In the genomic region with DNA sequence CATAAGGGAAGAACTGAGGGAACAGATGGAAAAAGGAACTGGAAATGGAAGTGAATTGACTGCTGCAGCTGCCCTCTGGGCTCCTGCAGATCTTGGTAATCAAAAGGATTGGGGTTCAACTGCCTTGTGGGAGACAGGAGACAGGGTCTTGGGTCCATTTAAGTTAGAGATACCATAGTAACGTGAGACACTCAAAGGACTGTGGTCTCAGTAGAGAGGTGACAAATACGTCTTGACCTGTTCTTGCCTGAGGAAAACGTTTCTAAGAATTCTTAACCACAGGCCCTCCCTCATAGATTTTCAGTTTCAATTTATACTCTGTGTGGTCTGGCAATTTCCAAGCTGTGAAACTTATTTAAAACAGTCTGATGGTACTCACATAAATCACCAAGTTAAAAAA, we compare ENCODE assay signal across 8 cellular contexts.
A peak's percentile ranks its signal among the peaks of the same experiment; 100 is the strongest.
DNase-seq lines count a peak whose midpoint lies in the region; ATAC-seq lines count a peak whose summit lies in the region.

No MANE protein-coding gene starts in this region.

- peaks cover 4% of the 10 kb centered on the region for H3K9me3 Mint-ChIP-seq in activated T-helper 17 cell treated with anti-CD3 and anti-CD28 coated beads, Interleukin-2, amount 50 U/mL, for 72 hours

- no peaks in the 10 kb centered on the region for H3K27me3 ChIP-seq in BLaER1 treated with 17β-estradiol and CSF1 and Interleukin-3, amounts not matched to agents 10 nM and 100 nM
- H3K27me3 ChIP-seq in HAP-1 (ENCODE audit: low read depth), result no peaks in the 10 kb centered on the region

- ATAC-seq in GM19372 (IDR thresholded peaks at IDR 0.05; ENCODE audit: low read depth, unreplicated experiment) (peak; percentile 99), HG03342 (IDR thresholded peaks at IDR 0.05; ENCODE audit: unreplicated experiment) (peak; percentile 96)
- ATAC-seq in activated T-helper 17 cell treated with anti-CD3 and anti-CD28 coated beads, Interleukin-2, amount 50 U/mL, for 72 hours (replicated peaks), result peak; percentile 70

- in situ Hi-C loops in HAP-1 (cut with MboI; ENCODE audit: low sequenced_read_pairs), result no loop called here

- peaks cover 57% of the 10 kb centered on the region for H3K4me1 Mint-ChIP-seq in activated T-helper 17 cell treated with anti-CD3 and anti-CD28 coated beads, Interleukin-2, amount 50 U/mL, for 72 hours

- no peaks in the 10 kb centered on the region for H4K20me1 ChIP-seq in BLaER1 treated with 17β-estradiol and CSF1 and Interleukin-3, amounts not matched to agents 10 nM and 100 nM

- peak overlapping the region; percentile 99 for H3K27ac Mint-ChIP-seq in activated T-helper 17 cell treated with anti-CD3 and anti-CD28 coated beads, Interleukin-2, amount 50 U/mL, for 72 hours

- H3K4me3 Mint-ChIP-seq in activated T-helper 17 cell treated with anti-CD3 and anti-CD28 coated beads, Interleukin-2, amount 50 U/mL, for 72 hours, result peak overlapping the region; percentile 75

- peaks cover 7 to 58% (median 23%) of the 10 kb centered on the region in 11 experiments; a peak in 18 of 22 replicates for H3K36me3 ChIP-seq in BLaER1 treated with 17β-estradiol and CSF1 and Interleukin-3, amounts not matched to agents 10 nM and 100 nM
- H3K36me3 ChIP-seq in HAP-1 (replicated peaks), result no peaks in the 10 kb centered on the region

- peaks cover 0 to 5% (median 0%) of the 10 kb centered on the region in 11 experiments; a peak in 3 of 22 replicates for H3K9me3 ChIP-seq in BLaER1 treated with 17β-estradiol and CSF1 and Interleukin-3, amounts not matched to agents 10 nM and 100 nM (replicated peaks in 1 of 11)
- H3K9me3 ChIP-seq in HAP-1, result no peaks in the 10 kb centered on the region

- no peaks in the 10 kb centered on the region for H3K27me3 Mint-ChIP-seq in activated T-helper 17 cell treated with anti-CD3 and anti-CD28 coated beads, Interleukin-2, amount 50 U/mL, for 72 hours

- H3K4me3 ChIP-seq in BLaER1 treated with 17β-estradiol and CSF1 and Interleukin-3, amounts not matched to agents 10 nM and 100 nM, result 0 out of 20 replicates have a peak overlapping the region, but pooled peaks of 2 of the 10 experiments have one; percentile 20 to 32
- no peak overlapping the region for H3K4me3 ChIP-seq in HAP-1

- peaks cover 20 to 34% (median 26%) of the 10 kb centered on the region in 10 experiments for H3K4me1 ChIP-seq in BLaER1 treated with 17β-estradiol and CSF1 and Interleukin-3, amounts not matched to agents 10 nM and 100 nM
- peaks cover 28% of the 10 kb centered on the region for H3K4me1 ChIP-seq in HAP-1

- peak overlapping the region in 4 of 11 experiments; percentile 5 to 51 (median 32); a peak in 3 of 22 replicates for H3K27ac ChIP-seq in BLaER1 treated with 17β-estradiol and CSF1 and Interleukin-3, amounts not matched to agents 10 nM and 100 nM

- DNase-seq in HAP-1 (ENCODE audit: low spot score in 2 of 2) (no peak), NCI-H146 (lab: John Stamatoyannopoulos, UW) (no peak), AG08395 (ENCODE audit: low spot score) (no peak), ecto neural progenitor cell (ENCODE audit: low spot score) (no peak)

- H3K36me3 Mint-ChIP-seq in activated T-helper 17 cell treated with anti-CD3 and anti-CD28 coated beads, Interleukin-2, amount 50 U/mL, for 72 hours (ENCODE audit: low read depth), result peaks cover 24% of the 10 kb centered on the region

- peak overlapping the region; percentile 65 to 91 (median 78) for H3K4me2 ChIP-seq in BLaER1 treated with 17β-estradiol and CSF1 and Interleukin-3, amounts not matched to agents 10 nM and 100 nM

- H3K9ac ChIP-seq in BLaER1 treated with 17β-estradiol and CSF1 and Interleukin-3, amounts not matched to agents 10 nM and 100 nM, result peak overlapping the region in 3 of 11 experiments; percentile 2 to 37 (median 6); a peak in 1 of 22 replicates
